ENCODE assay signal across 8 cellular contexts in genomic region chr17:67717192-67717623, GRCh38. TPM values are rescaled to one million over a fixed set of nuclear protein-coding genes. Genes with fewer than 3 reads are reported as not detected.
DNase-seq lines count a peak whose midpoint lies in the region; ATAC-seq, FAIRE-seq and TF ChIP-seq lines count a peak whose summit lies in the region.

No MANE protein-coding gene starts in this region.

- peak overlapping the region; percentile 100 for H3K27ac Mint-ChIP-seq in activated naive CD8-positive, alpha-beta T cell

- H3K4me1 ChIP-seq in kidney (ENCODE audit: control insufficient read depth in 1 of 2, insufficient read depth in 1 of 2, low read depth in 1 of 2, low read length in 2 of 2) = peaks cover 7 to 11% of the 10 kb centered on the region in 2 donors

- peaks cover 22% of the 10 kb centered on the region for H3K4me1 Mint-ChIP-seq in activated T-cell treated with anti-CD3 and anti-CD28 coated beads, Interleukin-2, amount 50 U/mL, for 4 hours (ENCODE audit: low read depth)
- peaks cover 34% of the 10 kb centered on the region for H3K4me1 Mint-ChIP-seq in activated naive CD8-positive, alpha-beta T cell (ENCODE audit: low read depth)

- intact Hi-C loops in kidney (cut with DNase I) = no loop called here

- peak overlapping the region; percentile 91 to 100 for H3K4me3 ChIP-seq in kidney (ENCODE audit: low read length in 2 of 2)

- H3K4me3 Mint-ChIP-seq in activated T-cell treated with anti-CD3 and anti-CD28 coated beads, Interleukin-2, amount 50 U/mL, for 4 hours = peak overlapping the region; percentile 99
- H3K4me3 Mint-ChIP-seq in activated naive CD8-positive, alpha-beta T cell = peak overlapping the region; percentile 100

- in situ Hi-C loops in G401 (cut with HindIII; ENCODE audit: low sequenced_read_pairs) = no loop called here

- no peaks in the 10 kb centered on the region for H3K9me3 Mint-ChIP-seq in activated T-cell treated with anti-CD3 and anti-CD28 coated beads, Interleukin-2, amount 50 U/mL, for 4 hours
- H3K9me3 Mint-ChIP-seq in activated naive CD8-positive, alpha-beta T cell (ENCODE audit: low read depth) = no peaks in the 10 kb centered on the region

- no peaks in the 10 kb centered on the region for H3K9me3 ChIP-seq in kidney (ENCODE audit: control insufficient read depth in 1 of 2, low read length in 2 of 2)

- H3K36me3 Mint-ChIP-seq in activated T-cell treated with anti-CD3 and anti-CD28 coated beads, Interleukin-2, amount 50 U/mL, for 4 hours (ENCODE audit: insufficient read depth) = peaks cover 13% of the 10 kb centered on the region
- peaks cover 5% of the 10 kb centered on the region for H3K36me3 Mint-ChIP-seq in activated naive CD8-positive, alpha-beta T cell

- no peak for TF ChIP-seq CTCF in kidney (IDR thresholded peaks at IDR 0.05; ENCODE audit: borderline replicate concordance, extremely low read depth, insufficient read depth)

- peaks cover 13 to 14% of the 10 kb centered on the region in 2 donors for H3K36me3 ChIP-seq in kidney (ENCODE audit: control insufficient read depth in 1 of 2, insufficient read depth in 2 of 2, low read length in 2 of 2)

- peak overlapping the region; percentile 77 to 99 for H3K9ac ChIP-seq in kidney (ENCODE audit: low read length in 2 of 2)

- no peak for DNase-seq in activated T-cell treated with anti-CD3 and anti-CD28 coated beads, Interleukin-2, amount 50 U/mL, for 4 hours
- DNase-seq in activated T-cell treated with anti-CD3 and anti-CD28 coated beads for 4 hours (no peak), kidney (no peak), G401 (ENCODE audit: low spot score) (no peak), KG1 (lab: John Stamatoyannopoulos, UW) (no peak)
- no peak for DNase-seq in stimulated activated CD4-positive, alpha-beta T cell treated with anti-CD3 and anti-CD28 coated beads, Interleukin-2, amount 100 ng/mL, for 24 hours

- FAIRE-seq in kidney (lab: Jason Lieb, UNC) = no peak

- peak overlapping the region; percentile 80 to 84 for H3K27ac ChIP-seq in kidney (ENCODE audit: low read depth in 2 of 2, low read length in 2 of 2)
- peak overlapping the region; percentile 66 for H3K27ac ChIP-seq in temporal lobe (ENCODE audit: low read depth, low read length)

- no peaks in the 10 kb centered on the region for H3K27me3 Mint-ChIP-seq in activated T-cell treated with anti-CD3 and anti-CD28 coated beads, Interleukin-2, amount 50 U/mL, for 4 hours (ENCODE audit: low read depth)
- H3K27me3 Mint-ChIP-seq in activated naive CD8-positive, alpha-beta T cell = peaks cover 1% of the 10 kb centered on the region

- ATAC-seq in activated T-cell treated with anti-CD3 and anti-CD28 coated beads, Interleukin-2, amount 50 U/mL, for 4 hours = no peak

RNA-seq across cellular contexts. Expression of gene NOL11, which starts 0.5 kb away (rescaled TPM):
- 100 to 1,000 TPM; 127 to 139 (median 137) TPM for total RNA-seq in activated T-cell treated with anti-CD3 and anti-CD28 coated beads, Interleukin-2, amount 50 U/mL, for 4 hours
- total RNA-seq in kidney (37.3 TPM), temporal lobe (51.1 TPM)
- 40.8 TPM for polyA plus RNA-seq in kidney (ENCODE audit: insufficient read depth, low read depth, low replicate concordance)
- total RNA-seq in G401 (2014; rRNA removed; shearing (Covaris generic)) = 78.0 and 106 TPM in 2 replicates
